In the genomic region with DNA sequence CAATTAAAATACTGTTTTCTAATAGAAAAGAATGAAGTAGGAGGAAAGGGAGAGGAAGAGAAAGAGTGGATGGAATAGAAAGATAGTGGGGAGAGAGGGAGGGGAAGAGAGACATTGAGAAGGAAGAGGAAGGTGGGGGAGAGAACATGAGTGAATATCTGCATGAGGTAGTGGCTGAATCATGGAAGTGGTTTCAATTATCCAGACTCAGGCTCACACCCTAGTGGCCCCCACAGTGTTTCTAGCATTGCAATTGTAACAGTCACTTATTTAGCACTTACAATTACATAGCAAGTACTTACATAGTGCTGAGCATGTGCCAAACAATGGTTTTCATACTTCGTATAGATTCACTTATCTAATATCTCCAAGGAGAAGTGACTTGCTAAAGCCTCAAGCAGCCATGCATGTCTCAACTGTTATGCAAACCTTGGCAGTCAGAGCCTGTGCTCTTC, we compare ENCODE assay signal across 11 cellular contexts.
DNase-seq lines count a peak whose midpoint lies in the region; ATAC-seq and TF ChIP-seq lines count a peak whose summit lies in the region.
"Had no signal": no experiment of that assay in that cellular context is flagged by ENCODE, and none has a peak within 500 bp of the region (broad histone marks: within the 10 kb centered on the region; RNA-seq: fewer than 3 reads in every experiment).

No MANE protein-coding gene starts in this region.

- peak overlapping the region in 4 of 7 donors; percentile 25 to 70 (median 55) for H3K27ac Mint-ChIP-seq in CD14-positive monocyte
- peak overlapping the region; percentile 26 for H3K27ac Mint-ChIP-seq in activated T-helper 17 cell treated with anti-CD3 and anti-CD28 coated beads, Interleukin-2, amount 50 U/mL, for 72 hours
- H3K27ac Mint-ChIP-seq: dendritic cell treated with granulocyte-macrophage colony-stimulating factor and Interleukin-4, amounts not matched to agents 40 ng/mL and 50 ng/mL, for 4 days; nephron had no signal

- intact Hi-C loops in CD14-positive monocyte (cut with micrococcal nuclease), result no loop called here

- ATAC-seq in activated T-helper 17 cell treated with anti-CD3 and anti-CD28 coated beads, Interleukin-2, amount 50 U/mL, for 72 hours (replicated peaks), result peak; percentile 16
- ATAC-seq in HG03457 (IDR thresholded peaks at IDR 0.05; ENCODE audit: unreplicated experiment), result no peak
- ATAC-seq: HepG2 had no signal

- peaks cover 68 to 81% of the 10 kb centered on the region in 2 donors for H3K36me3 Mint-ChIP-seq in CD14-positive monocyte
- H3K36me3 Mint-ChIP-seq in activated T-helper 17 cell treated with anti-CD3 and anti-CD28 coated beads, Interleukin-2, amount 50 U/mL, for 72 hours (ENCODE audit: low read depth), result peaks cover 91% of the 10 kb centered on the region

- H3K27me3 Mint-ChIP-seq in CD14-positive monocyte (ENCODE audit: low read depth in 3 of 3), result no peaks in the 10 kb centered on the region
- H3K27me3 Mint-ChIP-seq in activated T-helper 17 cell treated with anti-CD3 and anti-CD28 coated beads, Interleukin-2, amount 50 U/mL, for 72 hours, result no peaks in the 10 kb centered on the region
- H3K27me3 Mint-ChIP-seq: dendritic cell treated with granulocyte-macrophage colony-stimulating factor and Interleukin-4, amounts not matched to agents 40 ng/mL and 50 ng/mL, for 4 days had no signal

- no peak for DNase-seq in CD14-positive monocyte (ENCODE audit: low spot score)
- peak; percentile 52 for DNase-seq in HT1080 (ENCODE audit: low read depth)
- DNase-seq in iris pigment epithelial cell (ENCODE audit: low read depth), result peak; percentile 69
- DNase-seq in superior temporal gyrus (ENCODE audit: extremely low spot score), result no peak
- no peak for DNase-seq in SHP77 treated with DMSO at 0.1 percent for 48 hours (lab: John Stamatoyannopoulos, UW)
- no peak for DNase-seq in NCI-H446 treated with DMSO at 0.1 percent for 48 hours (lab: John Stamatoyannopoulos, UW)

- H3K4me1 Mint-ChIP-seq in CD14-positive monocyte, result no peaks in the 10 kb centered on the region
- H3K4me1 Mint-ChIP-seq in activated T-helper 17 cell treated with anti-CD3 and anti-CD28 coated beads, Interleukin-2, amount 50 U/mL, for 72 hours, result peaks cover 19% of the 10 kb centered on the region
- H3K4me1 Mint-ChIP-seq: nephron had no signal

- H3K4me3 Mint-ChIP-seq in CD14-positive monocyte, result no peak overlapping the region
- H3K4me3 Mint-ChIP-seq in activated T-helper 17 cell treated with anti-CD3 and anti-CD28 coated beads, Interleukin-2, amount 50 U/mL, for 72 hours, result no peak overlapping the region
- H3K4me3 Mint-ChIP-seq: dendritic cell treated with granulocyte-macrophage colony-stimulating factor and Interleukin-4, amounts not matched to agents 40 ng/mL and 50 ng/mL, for 4 days; nephron had no signal

- no peak for TF ChIP-seq CTCF in CD14-positive monocyte (IDR thresholded peaks at IDR 0.05)

- H3K9me3 Mint-ChIP-seq in CD14-positive monocyte, result no peaks in the 10 kb centered on the region
- no peaks in the 10 kb centered on the region for H3K9me3 Mint-ChIP-seq in activated T-helper 17 cell treated with anti-CD3 and anti-CD28 coated beads, Interleukin-2, amount 50 U/mL, for 72 hours
- H3K9me3 Mint-ChIP-seq: dendritic cell treated with granulocyte-macrophage colony-stimulating factor and Interleukin-4, amounts not matched to agents 40 ng/mL and 50 ng/mL, for 4 days; nephron had no signal

Comparison
In these comparisons a context has a peak if more than half of its experiments do, and no peak if none do; other contexts are left out.
1. DNase-seq: peak in HT1080 (single experiment) and iris pigment epithelial cell (single experiment); none in CD14-positive monocyte (single experiment), superior temporal gyrus (single experiment), SHP77 treated with DMSO at 0.1 percent for 48 hours (single experiment) and NCI-H446 treated with DMSO at 0.1 percent for 48 hours (single experiment).